ENCODE assay signal across 19 cellular contexts in the genomic region with DNA sequence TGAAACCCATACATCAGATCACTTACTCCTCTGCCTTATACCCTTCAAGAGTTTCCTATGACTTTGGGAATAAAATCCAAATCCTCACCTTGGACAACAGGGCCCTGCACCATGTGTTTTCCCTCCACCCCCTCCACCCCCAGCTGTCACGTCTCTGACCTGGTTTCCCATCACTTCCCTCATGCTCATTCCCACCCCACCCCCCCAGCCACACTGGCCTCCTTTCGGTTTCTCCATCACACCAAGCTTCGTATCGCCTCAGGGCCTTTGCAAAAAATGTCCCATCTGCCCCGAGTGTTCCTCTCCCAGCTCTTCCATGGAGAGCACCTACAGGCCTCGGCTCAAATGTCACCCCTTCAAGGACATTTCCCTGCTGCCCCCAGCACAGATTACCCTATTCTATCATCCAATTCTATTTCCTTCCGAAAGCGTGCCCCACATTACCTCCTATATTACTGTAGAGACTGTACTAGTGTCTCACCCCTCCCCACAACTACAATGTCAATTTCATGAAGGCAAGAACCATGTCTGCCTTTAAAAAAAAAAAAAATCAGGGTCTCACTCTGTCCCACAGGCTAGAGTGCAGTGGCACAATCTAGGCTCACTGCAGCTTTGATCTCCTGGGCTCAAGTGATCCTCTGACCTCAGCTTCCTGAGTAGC. TPM values are rescaled to one million over a fixed set of nuclear protein-coding genes. Genes with fewer than 3 reads are reported as not detected.
"Had no signal": no experiment of that assay in that cellular context is flagged by ENCODE, and none has a peak within 500 bp of the region (broad histone marks: within the 10 kb centered on the region; RNA-seq: fewer than 3 reads in every experiment).

No MANE protein-coding gene starts in this region.

- H3K4me1 Mint-ChIP-seq: neural crest cell had no signal

- H3K9me3 Mint-ChIP-seq: neural crest cell had no signal

- H3K4me3 Mint-ChIP-seq: activated naive CD8-positive, alpha-beta T cell; effector memory CD8-positive, alpha-beta T cell; neural crest cell had no signal

- DNase-seq: activated CD4-positive, alpha-beta T cell treated with anti-CD3 and anti-CD28 coated beads, Interleukin-2, amount 50 U/mL, for 1 hour; activated CD8-positive, alpha-beta memory T cell treated with anti-CD3 and anti-CD28 coated beads for 24 hours; activated gamma-delta T cell treated with Interleukin-2 at 50 U/mL for 16 hours; cerebellar nuclear complex; dermis blood vessel endothelial cell; effector memory CD8-positive, alpha-beta T cell; foreskin keratinocyte; kidney glomerular epithelial cell; left ventricle myocardium superior; ovary; stimulated activated CD4-positive, alpha-beta T cell treated with anti-CD3 and anti-CD28 coated beads, Interleukin-4, amount 100 ng/mL, for 1 hour; stimulated activated naive CD4-positive, alpha-beta T cell; tibial artery had no signal

- H3K4me3 ChIP-seq: ovary, tibial artery had no signal

- H3K27ac Mint-ChIP-seq: activated naive CD8-positive, alpha-beta T cell had no signal

- H3K36me3 ChIP-seq: ovary, tibial artery had no signal

- ATAC-seq: effector memory CD8-positive, alpha-beta T cell; foreskin keratinocyte; left ventricle myocardium superior had no signal

- H3K27ac ChIP-seq: foreskin keratinocyte, ovary, tibial artery had no signal

- H3K9me3 ChIP-seq: ovary had no signal

- H3K27me3 ChIP-seq: ovary had no signal

- H3K4me1 ChIP-seq: foreskin keratinocyte, tibial artery had no signal

RNA-seq across cellular contexts. Expression of a gene that starts 16.8 kb away (rescaled TPM):
- total RNA-seq: dermis blood vessel endothelial cell; foreskin keratinocyte; neural crest cell; T-helper 2 cell treated with Interferon-gamma antibody and Interleukin-4, amounts not matched to agents 100 ng/mL and 5 ng/mL, for 36 hours had no signal
- polyA plus RNA-seq: foreskin keratinocyte had no signal

RNA-seq across cellular contexts. Expression of a gene that starts 59.0 kb away (rescaled TPM):
- total RNA-seq: aorta; dermis blood vessel endothelial cell; left ventricle myocardium superior; mesenteric fat pad; neural crest cell; subcutaneous adipose tissue; T-helper 2 cell treated with Interferon-gamma antibody and Interleukin-4, amounts not matched to agents 100 ng/mL and 5 ng/mL, for 36 hours had no signal
- polyA plus RNA-seq: aorta, ovary had no signal
